ENCODE assay signal across 1 cellular context in the genomic region with DNA sequence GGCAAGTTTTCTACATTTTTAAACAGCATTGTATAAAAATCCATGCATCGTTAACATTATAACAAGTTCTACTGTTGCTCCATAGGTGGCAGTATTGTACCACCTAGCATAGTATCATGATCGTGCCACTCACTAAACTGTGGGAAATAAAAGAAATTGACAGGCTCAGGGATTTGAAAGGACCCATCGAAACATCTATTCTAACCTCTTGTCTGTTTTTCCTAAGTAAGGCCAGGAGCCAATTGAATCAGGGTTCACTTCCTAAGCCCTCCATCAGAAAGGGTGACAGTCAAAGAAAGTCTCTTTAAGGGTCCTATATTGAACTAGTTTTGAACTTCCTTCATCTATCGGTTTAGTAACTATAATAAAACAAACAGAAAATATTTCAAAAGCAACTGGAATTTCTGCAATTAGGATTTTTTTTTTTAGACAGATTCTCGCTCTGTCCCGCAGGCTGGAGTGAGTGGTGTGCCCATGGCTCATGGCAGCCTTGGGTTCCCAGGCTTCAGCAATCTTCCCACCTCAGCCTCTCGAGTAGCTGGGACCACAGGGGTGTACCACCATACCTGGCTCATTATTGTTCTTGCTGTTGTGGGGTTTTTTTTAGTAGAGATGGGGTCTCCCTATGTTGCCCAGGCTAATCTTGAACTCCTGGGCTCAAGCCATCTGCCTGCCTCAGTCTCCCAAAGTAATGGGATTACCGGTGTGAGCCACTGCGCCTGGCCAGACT.
TF ChIP-seq lines count a peak whose summit lies in the region.

No MANE protein-coding gene starts in this region.

TF ChIP-seq in HCT116, 20 proteins besides CTCF, POLR2A, EP300 and RAD21 (continued from another document):
- TF ChIP-seq FOSL1 (IDR thresholded peaks at IDR 0.05; ENCODE audit: low read depth) = no peak
- no peak for TF ChIP-seq YY1 (IDR thresholded peaks at IDR 0.05; ENCODE audit: extremely low read depth, insufficient replicate concordance, low read depth, low read length)
- no peak for TF ChIP-seq ELF1 (IDR thresholded peaks at IDR 0.05; ENCODE audit: borderline replicate concordance, low read depth)
- TF ChIP-seq EZH2 (IDR thresholded peaks at IDR 0.05) = no peak
- TF ChIP-seq CBX3 (IDR thresholded peaks at IDR 0.05; ENCODE audit: low read depth) = peak; percentile 40; the same call in 1 of the 2 replicates
